ENCODE assay signal across 9 cellular contexts in genomic region chr18:62596145-62597005, GRCh38.
DNase-seq lines count a peak whose midpoint lies in the region; ATAC-seq, FAIRE-seq and TF ChIP-seq lines count a peak whose summit lies in the region.
"Had no signal": no experiment of that assay in that cellular context is flagged by ENCODE, and none has a peak within 500 bp of the region (broad histone marks: within the 10 kb centered on the region; RNA-seq: fewer than 3 reads in every experiment).

No MANE protein-coding gene starts in this region.

- no peaks in the 10 kb centered on the region for H4K20me1 ChIP-seq in K562 (replicated peaks; ENCODE audit: control insufficient read depth, insufficient read depth, low read length)

- no peak for TF ChIP-seq POLR2A in K562 (conservative IDR thresholded peaks at IDR 0.05)
- TF ChIP-seq POLR2A in stomach (IDR thresholded peaks at IDR 0.05), result no peak

- TF ChIP-seq CTCF in K562 (IDR thresholded peaks at IDR 0.05 in 2 of 3, conservative IDR thresholded peaks at IDR 0.05 in 1 of 3; ENCODE audit: insufficient read depth in 2 of 3, low read depth in 1 of 3, low read length in 3 of 3), result no peak
- TF ChIP-seq CTCF in stomach (IDR thresholded peaks at IDR 0.05), result no peak

- DNase-seq in NCI-H2196 (lab: John Stamatoyannopoulos, UW; ENCODE audit: unreplicated experiment) (peak; percentile 11), NCI-H2196 treated with DMSO at 0.1 percent for 48 hours (lab: John Stamatoyannopoulos, UW; ENCODE audit: unreplicated experiment) (no peak), K562 (ENCODE audit: extremely low read depth in 1 of 4, low spot score in 3 of 4) (no peak), islet precursor cell (peak; percentile 71), stomach (no peak), NCI-H1930 (lab: John Stamatoyannopoulos, UW) (no peak), OCI-M2 (lab: John Stamatoyannopoulos, UW; ENCODE audit: unreplicated experiment) (no peak), HAP-1 (ENCODE audit: low spot score in 2 of 2) (no peak)

- H3K27me3 ChIP-seq in K562 (ENCODE audit: control insufficient read depth in 2 of 2, insufficient read depth in 2 of 2, low read length in 2 of 2) (peaks cover 0 to 5% of the 10 kb centered on the region in 2 experiments; a peak in 1 of 5 replicates), stomach (peaks cover 6 to 77% (median 31%) of the 10 kb centered on the region in 3 donors), HAP-1 (ENCODE audit: low read depth) (no peaks in the 10 kb centered on the region)

- H3K36me3 ChIP-seq in K562 (ENCODE audit: control insufficient read depth, insufficient read depth, low read length) (no peaks in the 10 kb centered on the region), stomach (no peaks in the 10 kb centered on the region), HAP-1 (replicated peaks) (no peaks in the 10 kb centered on the region)

- H3K27ac ChIP-seq in K562 (ENCODE audit: extremely low read depth, low read depth, low read length), result no peak overlapping the region
- H3K27ac ChIP-seq in stomach, result no peak overlapping the region

- POLR2A ChIA-PET in K562 (lab: Yijun Ruan, JAX), result no interaction called here

- H2AFZ ChIP-seq in K562 (ENCODE audit: low read depth, low read length), result no peak overlapping the region

- FAIRE-seq in K562 (lab: Jason Lieb, UNC), result no peak

- no peak for TF ChIP-seq RAD21 in K562 (CRISPR knock-in tag; conservative IDR thresholded peaks at IDR 0.05 in 1 of 2, IDR thresholded peaks at IDR 0.05 in 1 of 2)

- no peaks in the 10 kb centered on the region for H3K79me2 ChIP-seq in K562 (ENCODE audit: control insufficient read depth, insufficient read depth, low read length)

- H3K4me3 ChIP-seq in K562 (no peak overlapping the region), stomach (peak overlapping the region; percentile 28 to 44 (median 36)), HAP-1 (no peak overlapping the region)

- CTCF ChIA-PET in K562 (lab: Yijun Ruan, JAX; ENCODE audit: low intra/inter-chr PET ratio), result no interaction called here

- H3K9me3 ChIP-seq in K562 (replicated peaks; ENCODE audit: control insufficient read depth, insufficient read depth, low read depth, low read length), result no peaks in the 10 kb centered on the region
- H3K9me3 ChIP-seq in stomach, result peaks cover 0 to 8% (median 3%) of the 10 kb centered on the region in 4 donors
- H3K9me3 ChIP-seq in HAP-1, result no peaks in the 10 kb centered on the region; the same call in 1 of the 2 replicates

- BruUV-seq in K562 (replicated peaks; lab: Mats Ljungman, UMichigan), result no TSS peak

- H3K4me1 ChIP-seq in K562 (replicated peaks in 1 of 2; ENCODE audit: control insufficient read depth in 2 of 2, insufficient read depth in 2 of 2, low read length in 2 of 2) (no peaks in the 10 kb centered on the region), stomach (peaks cover 11 to 17% (median 15%) of the 10 kb centered on the region in 4 donors), HAP-1 (no peaks in the 10 kb centered on the region)

- H3K4me2 ChIP-seq in K562 (ENCODE audit: insufficient read depth, low read length), result no peak overlapping the region

- ATAC-seq in K562, result no peak
- ATAC-seq: Panc1 had no signal

- no peak overlapping the region for H3K9ac ChIP-seq in K562 (ENCODE audit: insufficient read depth in 1 of 2, low read depth in 2 of 2, low read length in 2 of 2)

- TF ChIP-seq EP300 in K562 (IDR thresholded peaks at IDR 0.05; ENCODE audit: low read length) (no peak), stomach (IDR thresholded peaks at IDR 0.05) (no peak)

- in situ Hi-C loops in K562 (cut with MboI), result no loop called here
- in situ Hi-C loops in HAP-1 (cut with MboI; ENCODE audit: low sequenced_read_pairs), result no loop called here

- intact Hi-C loops in K562 (cut with micrococcal nuclease), result no loop called here
- intact Hi-C loops in stomach (cut with DNase I; ENCODE audit: low total_unique reads), result loop anchor here (10.0 kb wide), 1 partner anchor 108 kb away; no protein-coding TSS in a partner anchor

- 61% methylated on average over 21 of the region's 90 CpGs for WGBS in K562 (ENCODE audit: insufficient coverage, low coverage, missing lambda C conversion rate)
- 2 to 12% (median 4%) methylated on average over 49 to 90 of the region's 90 CpGs for WGBS in stomach, 5 donors

- no peaks in the 10 kb centered on the region for H3K9me1 ChIP-seq in K562 (ENCODE audit: control insufficient read depth, insufficient read depth, low read length)

TF ChIP-seq in K562, 482 proteins besides CTCF, POLR2A, EP300 and RAD21:
- peak; percentile 21 for TF ChIP-seq PCBP1 (IDR thresholded peaks at IDR 0.05; ENCODE audit: low read depth, low read length, poor library complexity, severe bottlenecking)
- TF ChIP-seq RNF219 (CRISPR knock-in tag; IDR thresholded peaks at IDR 0.05), result no peak

Comparison
In these comparisons a context has a peak if more than half of its experiments do, and no peak if none do; other contexts are left out.
1. DNase-seq: peak in NCI-H2196 (single experiment) and islet precursor cell (single experiment); none in NCI-H2196 treated with DMSO at 0.1 percent for 48 hours (single experiment), K562 (0 of 4), stomach (single experiment), NCI-H1930 (0 of 2), OCI-M2 (single experiment) and HAP-1 (0 of 2).
2. H3K4me3 ChIP-seq: peak in stomach (4 of 4); none in K562 (single experiment) and HAP-1 (single experiment).